8 cellular contexts compared by ENCODE assay signal in the genomic region with DNA sequence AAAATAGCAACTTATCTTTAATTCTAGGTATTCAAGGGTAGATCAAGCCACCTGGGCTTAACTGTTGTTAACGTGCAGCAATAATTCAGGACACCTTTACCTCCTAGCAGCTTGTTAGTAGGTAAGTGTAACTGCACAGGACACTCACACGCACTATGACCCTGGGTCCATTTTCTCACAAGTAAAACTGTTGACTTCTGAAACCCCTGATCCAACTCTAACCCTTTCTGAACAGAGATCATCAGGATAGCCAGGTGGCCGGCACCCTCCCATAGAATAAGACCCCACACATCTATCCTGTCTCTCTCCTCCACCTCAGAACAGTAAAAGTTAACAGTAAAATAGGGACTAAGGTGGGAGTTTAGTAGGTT. TPM values are rescaled to one million over a fixed set of nuclear protein-coding genes. Genes with fewer than 3 reads are reported as not detected.
DNase-seq lines count a peak whose midpoint lies in the region; ATAC-seq and TF ChIP-seq lines count a peak whose summit lies in the region.

No MANE protein-coding gene starts in this region.

- H3K27ac Mint-ChIP-seq in activated naive CD4-positive, alpha-beta T cell treated with anti-CD3 and anti-CD28 coated beads, Interleukin-2, amount 10 ng/mL, durations not matched to agents 7 days and 5 days = peak overlapping the region; percentile 88

- H3K9me3 Mint-ChIP-seq in activated naive CD4-positive, alpha-beta T cell treated with anti-CD3 and anti-CD28 coated beads, Interleukin-2, amount 10 ng/mL, durations not matched to agents 7 days and 5 days = no peaks in the 10 kb centered on the region

- H3K79me2 ChIP-seq in SU-DHL-6 (ENCODE audit: insufficient read depth, low read length) = peaks cover 38% of the 10 kb centered on the region

- 30 to 33% methylated on average over 3 of the region's 3 CpGs for WGBS in tibial nerve, 2 donors
- 26 to 43% methylated on average over 3 of the region's 3 CpGs for WGBS in lower leg skin, 2 donors
- 42 to 45% methylated on average over 3 of the region's 3 CpGs for WGBS in body of pancreas, 2 donors

- H3K9me3 ChIP-seq in SU-DHL-6 (ENCODE audit: insufficient read depth, low read length) = no peaks in the 10 kb centered on the region
- H3K9me3 ChIP-seq in tibial nerve = no peaks in the 10 kb centered on the region
- no peaks in the 10 kb centered on the region for H3K9me3 ChIP-seq in body of pancreas

- H3K4me3 ChIP-seq in SU-DHL-6 (ENCODE audit: insufficient read depth, low read length, poor library complexity, severe bottlenecking) (peak overlapping the region; percentile 94), foreskin fibroblast (ENCODE audit: low read depth in 1 of 2, low read length in 2 of 2) (peak overlapping the region; percentile 66 to 78), tibial nerve (peak overlapping the region in 3 of 4 donors; percentile 43 to 62 (median 49)), lower leg skin (ENCODE audit: low read depth, poor library complexity, severe bottlenecking) (no peak overlapping the region), body of pancreas (no peak overlapping the region)

- peak overlapping the region; percentile 95 for H3K9ac ChIP-seq in SU-DHL-6 (ENCODE audit: low read length)

- H3K27me3 Mint-ChIP-seq in activated naive CD4-positive, alpha-beta T cell treated with anti-CD3 and anti-CD28 coated beads, Interleukin-2, amount 10 ng/mL, durations not matched to agents 7 days and 5 days = peaks cover 20% of the 10 kb centered on the region

- H3K9me2 ChIP-seq in SU-DHL-6 (replicated peaks; ENCODE audit: insufficient read depth, low read length) = no peaks in the 10 kb centered on the region

- DNase-seq in activated naive CD4-positive, alpha-beta T cell treated with anti-CD3 and anti-CD28 coated beads, Interleukin-2, amount 10 ng/mL, durations not matched to agents 7 days and 5 days = no peak
- DNase-seq in activated naive CD4-positive, alpha-beta T cell treated with anti-CD3 and anti-CD28 coated beads, Interleukin-2, amount 50 U/mL, for 16 hours = no peak
- no peak for DNase-seq in foreskin fibroblast
- no peak for DNase-seq in tibial nerve (ENCODE audit: low spot score in 2 of 2)
- DNase-seq in medulla oblongata (ENCODE audit: extremely low spot score) = no peak
- no peak for DNase-seq in lower leg skin (ENCODE audit: low spot score in 2 of 2)
- no peak for DNase-seq in body of pancreas

- H3K4me3 Mint-ChIP-seq in activated naive CD4-positive, alpha-beta T cell treated with anti-CD3 and anti-CD28 coated beads, Interleukin-2, amount 10 ng/mL, durations not matched to agents 7 days and 5 days = peak overlapping the region; percentile 92

- H3K27me3 ChIP-seq in SU-DHL-6 (ENCODE audit: low read length) (no peaks in the 10 kb centered on the region), tibial nerve (no peaks in the 10 kb centered on the region), body of pancreas (no peaks in the 10 kb centered on the region)

- intact Hi-C loops in lower leg skin (cut with DNase I; ENCODE audit: low total_unique reads) (no loop called here), body of pancreas (cut with DNase I) (no loop called here)

- peaks cover 30% of the 10 kb centered on the region for H3K4me1 Mint-ChIP-seq in activated naive CD4-positive, alpha-beta T cell treated with anti-CD3 and anti-CD28 coated beads, Interleukin-2, amount 10 ng/mL, durations not matched to agents 7 days and 5 days

- H3K27ac ChIP-seq in SU-DHL-6 (ENCODE audit: low read depth, low read length) (peak overlapping the region; percentile 56), tibial nerve (no peak overlapping the region), body of pancreas (no peak overlapping the region)

- H3K36me3 Mint-ChIP-seq in activated naive CD4-positive, alpha-beta T cell treated with anti-CD3 and anti-CD28 coated beads, Interleukin-2, amount 10 ng/mL, durations not matched to agents 7 days and 5 days = peaks cover 36% of the 10 kb centered on the region

- peak overlapping the region; percentile 78 for H3K4me2 ChIP-seq in SU-DHL-6 (ENCODE audit: low read depth, low read length, poor library complexity, severe bottlenecking)

- H3K36me3 ChIP-seq in SU-DHL-6 (ENCODE audit: low read length) = peaks cover 5% of the 10 kb centered on the region; the same call in 1 of the 2 replicates
- H3K36me3 ChIP-seq in tibial nerve = no peaks in the 10 kb centered on the region
- no peaks in the 10 kb centered on the region for H3K36me3 ChIP-seq in body of pancreas (replicated peaks in 1 of 2; ENCODE audit: insufficient read depth in 1 of 2, low read depth in 2 of 2)

- H2AFZ ChIP-seq in SU-DHL-6 (ENCODE audit: low read depth, low read length, severe bottlenecking) = peak overlapping the region; percentile 96

- TF ChIP-seq CTCF in SU-DHL-6 (IDR thresholded peaks at IDR 0.05; ENCODE audit: insufficient read depth, low read length, poor library complexity, severe bottlenecking) (no peak), foreskin fibroblast (IDR thresholded peaks at IDR 0.05; ENCODE audit: low read depth, low read length) (no peak), tibial nerve (IDR thresholded peaks at IDR 0.05) (no peak), lower leg skin (IDR thresholded peaks at IDR 0.05) (no peak), body of pancreas (IDR thresholded peaks at IDR 0.05) (no peak)

- TF ChIP-seq EP300 in tibial nerve (IDR thresholded peaks at IDR 0.05) = no peak

- ATAC-seq in body of pancreas = no peak

- H3F3A ChIP-seq in SU-DHL-6 (ENCODE audit: insufficient read depth) = no peaks in the 10 kb centered on the region

- TF ChIP-seq POLR2A in tibial nerve (IDR thresholded peaks at IDR 0.05) = no peak
- TF ChIP-seq POLR2A in lower leg skin (IDR thresholded peaks at IDR 0.05) = no peak
- no peak for TF ChIP-seq POLR2A in body of pancreas (IDR thresholded peaks at IDR 0.05)

- peaks cover 0 to 12% (median 3%) of the 10 kb centered on the region in 4 donors for H3K4me1 ChIP-seq in tibial nerve
- peaks cover 4% of the 10 kb centered on the region for H3K4me1 ChIP-seq in body of pancreas

- H4K20me1 ChIP-seq in SU-DHL-6 (ENCODE audit: low read depth, low read length) = no peaks in the 10 kb centered on the region

- CTCF ChIA-PET in activated naive CD4-positive, alpha-beta T cell treated with anti-CD3 and anti-CD28 coated beads, Interleukin-2, amount 10 ng/mL, durations not matched to agents 7 days and 5 days (lab: Charles Lee) = no interaction called here

RNA-seq across cellular contexts. Expression of a gene that starts 0.6 kb away (rescaled TPM):
- total RNA-seq in tibial nerve (not detected), lower leg skin (1 to 10 TPM in 1 of 4 donors, under 1 TPM in 1, not detected in 2; 0.74 to 1.2 TPM), body of pancreas (not detected)

RNA-seq across cellular contexts. Expression of a gene that starts 11.5 kb away (rescaled TPM):
- not detected for total RNA-seq in tibial nerve
- not detected for total RNA-seq in lower leg skin
- 10 to 100 TPM; 21.3 to 35.3 TPM for total RNA-seq in body of pancreas

Comparison
In these comparisons a context has a peak if more than half of its experiments do, and no peak if none do; other contexts are left out.
1. H3K4me3 ChIP-seq: peak in SU-DHL-6 (single experiment), foreskin fibroblast (2 of 2) and tibial nerve (3 of 4); none in lower leg skin (single experiment) and body of pancreas (0 of 2).
2. RNA of a gene that starts 11.5 kb away (total RNA-seq): 21.3 to 35.3 TPM in body of pancreas; not detected in lower leg skin and not detected in tibial nerve; every median in the first group is over 10 times any median in the second.